Comparison of ENCODE assay signal across 19 cellular contexts in genomic region chr15:80604583-80605506, GRCh38.
"Had no signal": no experiment of that assay in that cellular context is flagged by ENCODE, and none has a peak within 500 bp of the region (broad histone marks: within the 10 kb centered on the region; RNA-seq: fewer than 3 reads in every experiment).

No MANE protein-coding gene starts in this region.

- H3K27me3 ChIP-seq: right lobe of liver, upper lobe of left lung had no signal

- H3K36me3 Mint-ChIP-seq: immature natural killer cell; naive thymus-derived CD8-positive, alpha-beta T cell had no signal

- H3K4me1 Mint-ChIP-seq: activated B cell treated with CpG ODN at 0.5 μM for 24 hours; activated CD4-positive, alpha-beta T cell treated with anti-CD3 and anti-CD28 coated beads, Interleukin-2, amount 10 ng/mL, durations not matched to agents 24 days and 14 days; activated naive CD8-positive, alpha-beta T cell treated with anti-CD3 and anti-CD28 coated beads, Interleukin-2, amount 50 U/mL, for 24 hours; central memory CD8-positive, alpha-beta T cell; immature natural killer cell; naive thymus-derived CD8-positive, alpha-beta T cell had no signal

- H3K9me3 Mint-ChIP-seq: activated B cell treated with CpG ODN at 0.5 μM for 24 hours; activated CD4-positive, alpha-beta T cell treated with anti-CD3 and anti-CD28 coated beads, Interleukin-2, amount 10 ng/mL, durations not matched to agents 24 days and 14 days; activated naive CD8-positive, alpha-beta T cell treated with anti-CD3 and anti-CD28 coated beads, Interleukin-2, amount 50 U/mL, for 24 hours; activated T-cell treated with anti-CD3 and anti-CD28 coated beads, Interleukin-2, amount 50 U/mL, for 4 hours; central memory CD8-positive, alpha-beta T cell; effector memory CD8-positive, alpha-beta T cell; immature natural killer cell; naive thymus-derived CD8-positive, alpha-beta T cell; T-helper 1 cell treated with Interleukin-12 subunit alpha and Interleukin-12 subunit beta and Interleukin-4 antibody, amounts not matched to agents 30 μg/mL and 1 μg/mL, for 36 hours had no signal

- H3K27ac Mint-ChIP-seq: activated B cell treated with CpG ODN at 0.5 μM for 24 hours; activated CD4-positive, alpha-beta T cell treated with anti-CD3 and anti-CD28 coated beads, Interleukin-2, amount 10 ng/mL, durations not matched to agents 24 days and 14 days; activated naive CD8-positive, alpha-beta T cell treated with anti-CD3 and anti-CD28 coated beads, Interleukin-2, amount 50 U/mL, for 24 hours; effector memory CD8-positive, alpha-beta T cell; immature natural killer cell; naive thymus-derived CD8-positive, alpha-beta T cell; progenitor cell of endocrine pancreas; T-helper 1 cell treated with Interleukin-12 subunit alpha and Interleukin-12 subunit beta and Interleukin-4 antibody, amounts not matched to agents 30 μg/mL and 1 μg/mL, for 36 hours had no signal

- H3K36me3 ChIP-seq: right lobe of liver, upper lobe of left lung had no signal

- H3K4me3 Mint-ChIP-seq: activated B cell treated with CpG ODN at 0.5 μM for 24 hours; activated CD4-positive, alpha-beta T cell treated with anti-CD3 and anti-CD28 coated beads, Interleukin-2, amount 10 ng/mL, durations not matched to agents 24 days and 14 days; activated naive CD8-positive, alpha-beta T cell treated with anti-CD3 and anti-CD28 coated beads, Interleukin-2, amount 50 U/mL, for 24 hours; activated T-cell treated with anti-CD3 and anti-CD28 coated beads, Interleukin-2, amount 50 U/mL, for 4 hours; central memory CD8-positive, alpha-beta T cell; effector memory CD8-positive, alpha-beta T cell; immature natural killer cell; naive thymus-derived CD8-positive, alpha-beta T cell; T-helper 1 cell treated with Interleukin-12 subunit alpha and Interleukin-12 subunit beta and Interleukin-4 antibody, amounts not matched to agents 30 μg/mL and 1 μg/mL, for 36 hours had no signal

- H3K4me3 ChIP-seq: mucosa of descending colon, right lobe of liver, upper lobe of left lung had no signal

- DNase-seq: activated B cell treated with CpG ODN at 0.5 μM for 24 hours; activated CD4-positive, alpha-beta T cell treated with anti-CD3 and anti-CD28 coated beads, Interleukin-2, amount 10 ng/mL, durations not matched to agents 24 days and 14 days; activated naive CD8-positive, alpha-beta T cell treated with anti-CD3 and anti-CD28 coated beads, Interleukin-2, amount 50 U/mL, for 24 hours; activated T-cell treated with anti-CD3 and anti-CD28 coated beads, Interleukin-2, amount 50 U/mL, for 4 hours; effector memory CD8-positive, alpha-beta T cell; foreskin fibroblast; immature natural killer cell; mammary epithelial cell; mucosa of descending colon; naive thymus-derived CD8-positive, alpha-beta T cell; nucleus accumbens; right lobe of liver; stimulated activated CD4-positive, alpha-beta T cell treated with anti-CD3 and anti-CD28 coated beads, Interleukin-1b, Interleukin-23, amount 100 ng/mL, for 48 hours; stimulated activated naive CD4-positive, alpha-beta T cell; substantia nigra; upper lobe of left lung had no signal

- H3K9me3 ChIP-seq: mucosa of descending colon, right lobe of liver, upper lobe of left lung had no signal

- ATAC-seq: activated naive CD8-positive, alpha-beta T cell treated with anti-CD3 and anti-CD28 coated beads, Interleukin-2, amount 50 U/mL, for 24 hours; activated T-cell treated with anti-CD3 and anti-CD28 coated beads, Interleukin-2, amount 50 U/mL, for 4 hours; effector memory CD8-positive, alpha-beta T cell; mucosa of descending colon; naive thymus-derived CD8-positive, alpha-beta T cell; right lobe of liver had no signal

- H3K27ac ChIP-seq: right lobe of liver, upper lobe of left lung had no signal
